Comparison of ENCODE assay signal across 8 cellular contexts in the genomic region with DNA sequence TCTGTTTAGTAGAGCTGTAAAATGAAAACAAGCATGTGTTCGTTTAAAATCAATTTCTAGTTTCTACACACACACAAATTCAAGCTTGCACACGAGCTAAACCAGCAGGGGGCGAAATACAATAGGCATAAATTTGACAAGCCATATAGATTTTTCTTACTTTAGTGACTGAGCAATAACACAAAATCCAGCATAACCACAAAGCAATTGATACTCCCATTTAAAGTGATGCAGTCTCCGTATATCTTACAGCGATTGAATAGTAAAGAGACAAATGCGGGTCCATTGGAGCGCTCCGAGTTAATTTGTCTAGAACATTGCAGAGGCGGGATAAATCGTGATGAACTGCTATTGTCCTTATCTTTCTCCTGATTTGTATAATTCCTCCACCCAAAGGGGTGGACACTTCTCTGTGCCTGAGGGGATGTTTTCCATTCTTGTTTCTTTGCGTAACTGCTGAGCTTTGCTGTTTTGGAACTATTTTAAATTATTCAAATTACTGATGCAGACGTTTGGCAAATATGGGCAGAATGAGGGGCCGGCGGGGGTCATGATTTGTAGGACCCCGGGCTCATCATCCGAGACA. TPM values are rescaled to one million over a fixed set of nuclear protein-coding genes. Genes with fewer than 3 reads are reported as not detected.
DNase-seq lines count a peak whose midpoint lies in the region; ATAC-seq and TF ChIP-seq lines count a peak whose summit lies in the region.

No MANE protein-coding gene starts in this region.

- peaks cover 0 to 2% of the 10 kb centered on the region in 2 donors for H3K4me1 ChIP-seq in esophagus (ENCODE audit: control insufficient read depth in 2 of 2, insufficient read depth in 2 of 2, low read length in 1 of 2)

- peak overlapping the region in 1 of 2 donors; percentile 85 for H3K27ac ChIP-seq in esophagus (ENCODE audit: low read depth in 2 of 2, low read length in 1 of 2)

- no peaks in the 10 kb centered on the region for H3K9me3 Mint-ChIP-seq in natural killer cell treated with Interleukin-12 subunit alpha and Interleukin-12 subunit beta and Interleukin-15 and Interleukin-18, amount 100 ng/mL, for 72 hours

- peak overlapping the region; percentile 87 to 99 for H3K27ac Mint-ChIP-seq in natural killer cell treated with Interleukin-12 subunit alpha and Interleukin-12 subunit beta and Interleukin-15 and Interleukin-18, amount 100 ng/mL, for 72 hours

- H3K9me3 ChIP-seq in esophagus (ENCODE audit: control insufficient read depth in 2 of 2, insufficient read depth in 1 of 2, low read depth in 1 of 2, low read length in 1 of 2) = no peaks in the 10 kb centered on the region

- TF ChIP-seq RAD21 in Ishikawa (IDR thresholded peaks at IDR 0.05; ENCODE audit: low read depth) = peak; percentile 64

- peak; percentile 75 for DNase-seq in COLO668 (lab: John Stamatoyannopoulos, UW; ENCODE audit: unreplicated experiment)
- DNase-seq in OCI-M2 (lab: John Stamatoyannopoulos, UW; ENCODE audit: unreplicated experiment) = peak; percentile 33
- peak; percentile 62 for DNase-seq in activated T-cell treated with anti-CD3 and anti-CD28 coated beads, Interleukin-2, amount 50 U/mL, for 1 hour
- peak; percentile 69 for DNase-seq in natural killer cell treated with Interleukin-12 subunit alpha and Interleukin-12 subunit beta and Interleukin-15 and Interleukin-18, amount 100 ng/mL, for 72 hours (ENCODE audit: low spot score)
- peak; percentile 63 for DNase-seq in stimulated activated naive CD4-positive, alpha-beta T cell treated with Interleukin-2 at 50 U/mL for 16 hours (lab: John Stamatoyannopoulos, UW)

- H3K36me3 ChIP-seq in esophagus (ENCODE audit: control insufficient read depth in 2 of 2, insufficient read depth in 2 of 2, low read length in 1 of 2) = no peaks in the 10 kb centered on the region

- H3K36me3 Mint-ChIP-seq in natural killer cell treated with Interleukin-12 subunit alpha and Interleukin-12 subunit beta and Interleukin-15 and Interleukin-18, amount 100 ng/mL, for 72 hours = peaks cover 4% of the 10 kb centered on the region

- H3K27me3 Mint-ChIP-seq in natural killer cell treated with Interleukin-12 subunit alpha and Interleukin-12 subunit beta and Interleukin-15 and Interleukin-18, amount 100 ng/mL, for 72 hours = no peaks in the 10 kb centered on the region

- peaks cover 21 to 23% of the 10 kb centered on the region in 2 donors for H3K4me1 Mint-ChIP-seq in natural killer cell treated with Interleukin-12 subunit alpha and Interleukin-12 subunit beta and Interleukin-15 and Interleukin-18, amount 100 ng/mL, for 72 hours (ENCODE audit: low read depth in 2 of 2)

- no peak for ATAC-seq in natural killer cell treated with Interleukin-12 subunit alpha and Interleukin-12 subunit beta and Interleukin-15 and Interleukin-18, amount 100 ng/mL, for 72 hours
- no peak for ATAC-seq in GM21423 (IDR thresholded peaks at IDR 0.05; ENCODE audit: unreplicated experiment)

- H3K4me3 Mint-ChIP-seq in natural killer cell treated with Interleukin-12 subunit alpha and Interleukin-12 subunit beta and Interleukin-15 and Interleukin-18, amount 100 ng/mL, for 72 hours = peak overlapping the region; percentile 86

- no peak for TF ChIP-seq EP300 in Ishikawa (IDR thresholded peaks at IDR 0.05; ENCODE audit: borderline replicate concordance)

- H3K4me3 ChIP-seq in esophagus (ENCODE audit: low read depth in 1 of 2, low read length in 2 of 2) = peak overlapping the region; percentile 13 to 81

- 1% methylated on average over 16 of the region's 16 CpGs for WGBS in esophagus, 2 donors

- H3K27me3 ChIP-seq in esophagus (ENCODE audit: control insufficient read depth in 1 of 2, insufficient read depth in 2 of 2, low read length in 2 of 2) = no peaks in the 10 kb centered on the region

TF ChIP-seq in Ishikawa, 13 proteins besides CTCF, POLR2A, EP300 and RAD21:
- TF ChIP-seq TEAD4 (IDR thresholded peaks at IDR 0.05) (no peak), CEBPB (IDR thresholded peaks at IDR 0.05) (no peak), CREB1 (IDR thresholded peaks at IDR 0.05; ENCODE audit: low read depth) (no peak), TAF1 (IDR thresholded peaks at IDR 0.05; ENCODE audit: low read depth) (no peak), YY1 (IDR thresholded peaks at IDR 0.05; ENCODE audit: low read depth) (no peak), EGR1 (IDR thresholded peaks at IDR 0.05) (no peak), FOXM1 (IDR thresholded peaks at IDR 0.05; ENCODE audit: borderline replicate concordance, low read depth) (no peak), TCF12 (IDR thresholded peaks at IDR 0.05; ENCODE audit: low read depth) (no peak), NFIC (IDR thresholded peaks at IDR 0.05) (no peak), ZBTB7A (IDR thresholded peaks at IDR 0.05; ENCODE audit: low read depth) (no peak)
- TF ChIP-seq, protein P1, sequence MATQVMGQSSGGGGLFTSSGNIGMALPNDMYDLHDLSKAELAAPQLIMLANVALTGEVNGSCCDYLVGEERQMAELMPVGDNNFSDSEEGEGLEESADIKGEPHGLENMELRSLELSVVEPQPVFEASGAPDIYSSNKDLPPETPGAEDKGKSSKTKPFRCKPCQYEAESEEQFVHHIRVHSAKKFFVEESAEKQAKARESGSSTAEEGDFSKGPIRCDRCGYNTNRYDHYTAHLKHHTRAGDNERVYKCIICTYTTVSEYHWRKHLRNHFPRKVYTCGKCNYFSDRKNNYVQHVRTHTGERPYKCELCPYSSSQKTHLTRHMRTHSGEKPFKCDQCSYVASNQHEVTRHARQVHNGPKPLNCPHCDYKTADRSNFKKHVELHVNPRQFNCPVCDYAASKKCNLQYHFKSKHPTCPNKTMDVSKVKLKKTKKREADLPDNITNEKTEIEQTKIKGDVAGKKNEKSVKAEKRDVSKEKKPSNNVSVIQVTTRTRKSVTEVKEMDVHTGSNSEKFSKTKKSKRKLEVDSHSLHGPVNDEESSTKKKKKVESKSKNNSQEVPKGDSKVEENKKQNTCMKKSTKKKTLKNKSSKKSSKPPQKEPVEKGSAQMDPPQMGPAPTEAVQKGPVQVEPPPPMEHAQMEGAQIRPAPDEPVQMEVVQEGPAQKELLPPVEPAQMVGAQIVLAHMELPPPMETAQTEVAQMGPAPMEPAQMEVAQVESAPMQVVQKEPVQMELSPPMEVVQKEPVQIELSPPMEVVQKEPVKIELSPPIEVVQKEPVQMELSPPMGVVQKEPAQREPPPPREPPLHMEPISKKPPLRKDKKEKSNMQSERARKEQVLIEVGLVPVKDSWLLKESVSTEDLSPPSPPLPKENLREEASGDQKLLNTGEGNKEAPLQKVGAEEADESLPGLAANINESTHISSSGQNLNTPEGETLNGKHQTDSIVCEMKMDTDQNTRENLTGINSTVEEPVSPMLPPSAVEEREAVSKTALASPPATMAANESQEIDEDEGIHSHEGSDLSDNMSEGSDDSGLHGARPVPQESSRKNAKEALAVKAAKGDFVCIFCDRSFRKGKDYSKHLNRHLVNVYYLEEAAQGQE (IDR thresholded peaks at IDR 0.05; ENCODE audit: low read depth) = no peak
- TF ChIP-seq, protein P2, sequence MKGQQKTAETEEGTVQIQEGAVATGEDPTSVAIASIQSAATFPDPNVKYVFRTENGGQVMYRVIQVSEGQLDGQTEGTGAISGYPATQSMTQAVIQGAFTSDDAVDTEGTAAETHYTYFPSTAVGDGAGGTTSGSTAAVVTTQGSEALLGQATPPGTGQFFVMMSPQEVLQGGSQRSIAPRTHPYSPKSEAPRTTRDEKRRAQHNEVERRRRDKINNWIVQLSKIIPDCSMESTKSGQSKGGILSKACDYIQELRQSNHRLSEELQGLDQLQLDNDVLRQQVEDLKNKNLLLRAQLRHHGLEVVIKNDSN (IDR thresholded peaks at IDR 0.05) = no peak
- TF ChIP-seq, protein P3, sequence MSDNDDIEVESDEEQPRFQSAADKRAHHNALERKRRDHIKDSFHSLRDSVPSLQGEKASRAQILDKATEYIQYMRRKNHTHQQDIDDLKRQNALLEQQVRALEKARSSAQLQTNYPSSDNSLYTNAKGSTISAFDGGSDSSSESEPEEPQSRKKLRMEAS (IDR thresholded peaks at IDR 0.05) = no peak

RNA-seq across cellular contexts. Expression of a gene that starts 1.2 kb away (rescaled TPM):
- 10 to 100 TPM; 23.1 to 29.2 TPM for polyA plus RNA-seq in esophagus
- total RNA-seq in natural killer cell treated with Interleukin-12 subunit alpha and Interleukin-12 subunit beta and Interleukin-15 and Interleukin-18, amount 100 ng/mL, for 72 hours = 10 to 100 TPM; 38.7 to 49.0 TPM
